19 cellular contexts compared by ENCODE assay signal in genomic region chr18:46892842-46893241, GRCh38. TPM values are rescaled to one million over a fixed set of nuclear protein-coding genes. Genes with fewer than 3 reads are reported as not detected.
A peak's percentile ranks its signal among the peaks of the same experiment; 100 is the strongest.
DNase-seq lines count a peak whose midpoint lies in the region; ATAC-seq lines count a peak whose summit lies in the region.
"Had no signal": no experiment of that assay in that cellular context is flagged by ENCODE, and none has a peak within 500 bp of the region (broad histone marks: within the 10 kb centered on the region; RNA-seq: fewer than 3 reads in every experiment).

No MANE protein-coding gene starts in this region.

- intact Hi-C loops in aorta (cut with DNase I): no loop called here

- no peaks in the 10 kb centered on the region for H3K27me3 ChIP-seq in aorta (ENCODE audit: control insufficient read depth in 1 of 2, insufficient read depth in 2 of 2, low read length in 1 of 2)
- H3K27me3 ChIP-seq: heart right ventricle, sigmoid colon had no signal

- H3K36me3 Mint-ChIP-seq in activated naive CD8-positive, alpha-beta T cell treated with anti-CD3 and anti-CD28 coated beads, Interleukin-2, amount 50 U/mL, for 24 hours (ENCODE audit: low read depth): peaks cover 49% of the 10 kb centered on the region
- peaks cover 64% of the 10 kb centered on the region for H3K36me3 Mint-ChIP-seq in activated naive CD8-positive, alpha-beta T cell treated with anti-CD3 and anti-CD28 coated beads for 36 hours

- peak overlapping the region; percentile 31 for H3K27ac Mint-ChIP-seq in activated naive CD8-positive, alpha-beta T cell treated with anti-CD3 and anti-CD28 coated beads, Interleukin-2, amount 50 U/mL, for 24 hours
- no peak overlapping the region for H3K27ac Mint-ChIP-seq in activated naive CD8-positive, alpha-beta T cell treated with anti-CD3 and anti-CD28 coated beads for 36 hours
- H3K27ac Mint-ChIP-seq: activated CD4-positive, alpha-beta T cell treated with anti-CD3 and anti-CD28 coated beads, Interleukin-2, amount 10 ng/mL, durations not matched to agents 24 days and 14 days; activated T-helper 2 cell treated with anti-CD3 and anti-CD28 coated beads, Interferon-gamma antibody, Interleukin-2, Interleukin-4, amounts not matched to agents 10 μg/mL and 5 μg/mL and 100 μg/mL, durations not matched to agents 14 hours and 24 hours and 36 hours; T-cell; type B pancreatic cell had no signal

- ATAC-seq in activated naive CD8-positive, alpha-beta T cell treated with anti-CD3 and anti-CD28 coated beads, Interleukin-2, amount 50 U/mL, for 24 hours: no peak
- peak; percentile 57 for ATAC-seq in GM21786 (IDR thresholded peaks at IDR 0.05; ENCODE audit: unreplicated experiment)
- peak; percentile 51 for ATAC-seq in HG03460 (IDR thresholded peaks at IDR 0.05; ENCODE audit: unreplicated experiment)
- ATAC-seq in aorta (ENCODE audit: low FRiP score): no peak
- ATAC-seq: A549, heart right ventricle, left lobe of liver, T-cell had no signal

- no peak overlapping the region for H3K27ac ChIP-seq in aorta (ENCODE audit: low read depth in 1 of 2, low read length in 2 of 2)
- H3K27ac ChIP-seq: A549, heart right ventricle, HL-60, sigmoid colon had no signal

- H3K9me3 Mint-ChIP-seq in activated naive CD8-positive, alpha-beta T cell treated with anti-CD3 and anti-CD28 coated beads, Interleukin-2, amount 50 U/mL, for 24 hours: peaks cover 29% of the 10 kb centered on the region
- H3K9me3 Mint-ChIP-seq in activated naive CD8-positive, alpha-beta T cell treated with anti-CD3 and anti-CD28 coated beads for 36 hours: peaks cover 22% of the 10 kb centered on the region

- no peaks in the 10 kb centered on the region for H3K4me1 ChIP-seq in aorta (ENCODE audit: control insufficient read depth in 1 of 2, insufficient read depth in 2 of 2, low read length in 2 of 2)
- H3K4me1 ChIP-seq: A549, sigmoid colon had no signal

- DNase-seq in activated naive CD8-positive, alpha-beta T cell treated with anti-CD3 and anti-CD28 coated beads, Interleukin-2, amount 50 U/mL, for 24 hours: no peak
- no peak for DNase-seq in activated naive CD8-positive, alpha-beta T cell treated with anti-CD3 and anti-CD28 coated beads for 36 hours
- DNase-seq in aorta: no peak
- no peak for DNase-seq in kidney tubule cell (ENCODE audit: low spot score)
- no peak for DNase-seq in retina
- DNase-seq in stimulated activated CD4-positive, alpha-beta T cell treated with anti-CD3 and anti-CD28 coated beads, Interleukin-1b, Interleukin-23, amount 100 ng/mL, for 48 hours: no peak
- DNase-seq: GOT3, heart right ventricle, NCI-H2171, sigmoid colon, T-cell had no signal

- 95% methylated on average over 1 of the region's 1 CpG for WGBS in aorta, 2 donors

- peaks cover 59% of the 10 kb centered on the region for H3K4me1 Mint-ChIP-seq in activated naive CD8-positive, alpha-beta T cell treated with anti-CD3 and anti-CD28 coated beads, Interleukin-2, amount 50 U/mL, for 24 hours
- H3K4me1 Mint-ChIP-seq in activated naive CD8-positive, alpha-beta T cell treated with anti-CD3 and anti-CD28 coated beads for 36 hours: peaks cover 45% of the 10 kb centered on the region

- peaks cover 5% of the 10 kb centered on the region for H3K9me3 ChIP-seq in aorta (ENCODE audit: control insufficient read depth, low read length)

- peaks cover 3 to 8% of the 10 kb centered on the region in 2 donors for H3K36me3 ChIP-seq in aorta (ENCODE audit: control insufficient read depth in 1 of 2, insufficient read depth in 2 of 2, low read length in 1 of 2)

- H3K4me3 ChIP-seq in aorta (ENCODE audit: low read length in 2 of 2): no peak overlapping the region
- H3K4me3 ChIP-seq: A549, heart right ventricle, sigmoid colon had no signal

- H3K27me3 Mint-ChIP-seq in activated naive CD8-positive, alpha-beta T cell treated with anti-CD3 and anti-CD28 coated beads, Interleukin-2, amount 50 U/mL, for 24 hours: no peaks in the 10 kb centered on the region
- H3K27me3 Mint-ChIP-seq in activated naive CD8-positive, alpha-beta T cell treated with anti-CD3 and anti-CD28 coated beads for 36 hours: no peaks in the 10 kb centered on the region
- H3K27me3 Mint-ChIP-seq: activated CD4-positive, alpha-beta T cell treated with anti-CD3 and anti-CD28 coated beads, Interleukin-2, amount 10 ng/mL, durations not matched to agents 24 days and 14 days; T-cell; type B pancreatic cell had no signal

- no peak overlapping the region for H3K4me3 Mint-ChIP-seq in activated naive CD8-positive, alpha-beta T cell treated with anti-CD3 and anti-CD28 coated beads, Interleukin-2, amount 50 U/mL, for 24 hours
- no peak overlapping the region for H3K4me3 Mint-ChIP-seq in activated naive CD8-positive, alpha-beta T cell treated with anti-CD3 and anti-CD28 coated beads for 36 hours
- H3K4me3 Mint-ChIP-seq: activated CD4-positive, alpha-beta T cell treated with anti-CD3 and anti-CD28 coated beads, Interleukin-2, amount 10 ng/mL, durations not matched to agents 24 days and 14 days; T-cell; type B pancreatic cell had no signal

RNA-seq across cellular contexts. Expression of gene PIAS2, which starts 24.5 kb away (rescaled TPM):
- total RNA-seq in activated naive CD8-positive, alpha-beta T cell treated with anti-CD3 and anti-CD28 coated beads for 36 hours: 10 to 100 TPM; 37.4 to 38.8 TPM
- 10 to 100 TPM; 40.9 to 45.5 TPM for total RNA-seq in aorta
- 1 to 10 TPM; 5.0 to 8.9 TPM for polyA plus RNA-seq in aorta

RNA-seq across cellular contexts. Expression of gene KATNAL2, which starts 24.6 kb away (rescaled TPM):
- total RNA-seq in activated naive CD8-positive, alpha-beta T cell treated with anti-CD3 and anti-CD28 coated beads for 36 hours: 1 to 10 TPM; 1.3 to 1.6 TPM
- 1 to 10 TPM; 1.8 to 3.2 TPM for total RNA-seq in aorta
- polyA plus RNA-seq in aorta: 1 to 10 TPM; 1.6 to 1.8 TPM

Comparison
In these comparisons a context has a peak if more than half of its experiments do, and no peak if none do; other contexts are left out.
1. ATAC-seq: peak in GM21786 (single experiment) and HG03460 (single experiment); none in activated naive CD8-positive, alpha-beta T cell treated with anti-CD3 and anti-CD28 coated beads, Interleukin-2, amount 50 U/mL, for 24 hours (single experiment) and aorta (single experiment).